15 cellular contexts compared by ENCODE assay signal in genomic region chr13:22837980-22838615, GRCh38.
DNase-seq lines count a peak whose midpoint lies in the region; ATAC-seq and TF ChIP-seq lines count a peak whose summit lies in the region.
"Had no signal": no experiment of that assay in that cellular context is flagged by ENCODE, and none has a peak within 500 bp of the region (broad histone marks: within the 10 kb centered on the region; RNA-seq: fewer than 3 reads in every experiment).

No MANE protein-coding gene starts in this region.

- H3K27me3 Mint-ChIP-seq in neural progenitor cell (ENCODE audit: insufficient read depth, low read depth): no peaks in the 10 kb centered on the region

- no peaks in the 10 kb centered on the region for H3K4me1 ChIP-seq in parathyroid adenoma
- no peaks in the 10 kb centered on the region for H3K4me1 ChIP-seq in upper lobe of left lung
- H3K4me1 ChIP-seq in neural progenitor cell: no peaks in the 10 kb centered on the region
- no peaks in the 10 kb centered on the region for H3K4me1 ChIP-seq in HAP-1
- H3K4me1 ChIP-seq: adrenal gland had no signal

- WGBS in upper lobe of left lung, 2 donors: 11 to 20% methylated on average over 25 to 31 of the region's 45 CpGs

- H3K4me2 ChIP-seq in parathyroid adenoma (ENCODE audit: low read length) (peak overlapping the region; percentile 32), neural progenitor cell (no peak overlapping the region)

- H3K27ac ChIP-seq in parathyroid adenoma (no peak overlapping the region), upper lobe of left lung (no peak overlapping the region), neural progenitor cell (no peak overlapping the region)
- H3K27ac ChIP-seq: adrenal gland had no signal

- H3K79me2 ChIP-seq in parathyroid adenoma (no peaks in the 10 kb centered on the region), neural progenitor cell (ENCODE audit: low read depth) (no peaks in the 10 kb centered on the region)

- ATAC-seq in upper lobe of left lung (ENCODE audit: low FRiP score in 2 of 2): peak in 1 of 2 donors; percentile 39
- ATAC-seq in HG02571 (IDR thresholded peaks at IDR 0.05; ENCODE audit: unreplicated experiment): no peak
- ATAC-seq: Panc1 had no signal

- H3K27me3 ChIP-seq in parathyroid adenoma (ENCODE audit: control insufficient read depth, insufficient read depth, low read length): no peaks in the 10 kb centered on the region
- no peaks in the 10 kb centered on the region for H3K27me3 ChIP-seq in upper lobe of left lung
- no peaks in the 10 kb centered on the region for H3K27me3 ChIP-seq in neural progenitor cell
- no peaks in the 10 kb centered on the region for H3K27me3 ChIP-seq in HAP-1 (ENCODE audit: low read depth)
- H3K27me3 ChIP-seq: adrenal gland had no signal

- TF ChIP-seq EP300 in upper lobe of left lung (IDR thresholded peaks at IDR 0.05): no peak

- in situ Hi-C loops in HAP-1 (cut with MboI; ENCODE audit: low sequenced_read_pairs): no loop called here

- no peaks in the 10 kb centered on the region for H3F3A ChIP-seq in neural progenitor cell (ENCODE audit: low read depth)

- TF ChIP-seq POLR2A in upper lobe of left lung (IDR thresholded peaks at IDR 0.05): no peak

- H3K4me3 Mint-ChIP-seq in neural progenitor cell: no peak overlapping the region
- H3K4me3 Mint-ChIP-seq: immature natural killer cell had no signal

- no peak overlapping the region for H3K27ac Mint-ChIP-seq in neural progenitor cell
- H3K27ac Mint-ChIP-seq: immature natural killer cell had no signal

- H3K36me3 ChIP-seq in parathyroid adenoma (ENCODE audit: control insufficient read depth, insufficient read depth, low read length) (no peaks in the 10 kb centered on the region), upper lobe of left lung (no peaks in the 10 kb centered on the region), neural progenitor cell (no peaks in the 10 kb centered on the region), HAP-1 (replicated peaks) (no peaks in the 10 kb centered on the region)
- H3K36me3 ChIP-seq: adrenal gland had no signal

- H3K4me3 ChIP-seq in parathyroid adenoma (ENCODE audit: low read depth, low read length) (no peak overlapping the region), upper lobe of left lung (peak overlapping the region in 3 of 4 donors; percentile 21 to 39 (median 33)), neural progenitor cell (no peak overlapping the region), HAP-1 (no peak overlapping the region)

- no peaks in the 10 kb centered on the region for H4K20me1 ChIP-seq in neural progenitor cell (ENCODE audit: low read depth)

- DNase-seq in NCI-H524 (lab: John Stamatoyannopoulos, UW): peak; percentile 60 to 79
- no peak for DNase-seq in NCI-H524 treated with DMSO at 0.1 percent for 48 hours (lab: John Stamatoyannopoulos, UW)
- peak; percentile 8 for DNase-seq in globus pallidus (ENCODE audit: low spot score)
- DNase-seq in upper lobe of left lung: peak in 1 of 2 donors; percentile 82
- DNase-seq in neural progenitor cell (ENCODE audit: low spot score): no peak
- no peak for DNase-seq in HAP-1 (ENCODE audit: low spot score in 2 of 2)
- DNase-seq: activated CD4-positive, alpha-beta T cell treated with anti-CD3 and anti-CD28 coated beads for 1 hour; activated T-cell treated with anti-CD3 and anti-CD28 coated beads, Interleukin-2, amount 50 U/mL, for 48 hours; Calu3; immature natural killer cell; NCI-H2227 treated with DMSO at 0.1 percent for 48 hours had no signal

- H3K36me3 Mint-ChIP-seq in neural progenitor cell: no peaks in the 10 kb centered on the region
- H3K36me3 Mint-ChIP-seq: immature natural killer cell had no signal

- no peak for TF ChIP-seq CTCF in parathyroid adenoma (IDR thresholded peaks at IDR 0.05)
- no peak for TF ChIP-seq CTCF in upper lobe of left lung (IDR thresholded peaks at IDR 0.05)
- no peak for TF ChIP-seq CTCF in neural progenitor cell (IDR thresholded peaks at IDR 0.05)

- no peaks in the 10 kb centered on the region for H3K4me1 Mint-ChIP-seq in neural progenitor cell
- H3K4me1 Mint-ChIP-seq: immature natural killer cell had no signal

- H2AFZ ChIP-seq in parathyroid adenoma: peak overlapping the region; percentile 70
- no peak overlapping the region for H2AFZ ChIP-seq in neural progenitor cell (replicated peaks)

- H3K9ac ChIP-seq in parathyroid adenoma (no peak overlapping the region), neural progenitor cell (no peak overlapping the region)

- no peaks in the 10 kb centered on the region for H3K9me3 Mint-ChIP-seq in neural progenitor cell

- no peaks in the 10 kb centered on the region for H3K9me3 ChIP-seq in parathyroid adenoma (ENCODE audit: control insufficient read depth, low read length)
- H3K9me3 ChIP-seq in upper lobe of left lung: no peaks in the 10 kb centered on the region
- H3K9me3 ChIP-seq in neural progenitor cell (ENCODE audit: low read depth): no peaks in the 10 kb centered on the region
- H3K9me3 ChIP-seq in HAP-1: no peaks in the 10 kb centered on the region
- H3K9me3 ChIP-seq: adrenal gland had no signal

Comparison
In these comparisons a context has a peak if more than half of its experiments do, and no peak if none do; other contexts are left out.
1. DNase-seq: peak in NCI-H524 (2 of 2) and globus pallidus (single experiment); none in NCI-H524 treated with DMSO at 0.1 percent for 48 hours (single experiment), neural progenitor cell (single experiment) and HAP-1 (0 of 2).
2. H3K4me3 ChIP-seq: peak in upper lobe of left lung (3 of 4); none in parathyroid adenoma (single experiment), neural progenitor cell (single experiment) and HAP-1 (single experiment).